In the genomic region with DNA sequence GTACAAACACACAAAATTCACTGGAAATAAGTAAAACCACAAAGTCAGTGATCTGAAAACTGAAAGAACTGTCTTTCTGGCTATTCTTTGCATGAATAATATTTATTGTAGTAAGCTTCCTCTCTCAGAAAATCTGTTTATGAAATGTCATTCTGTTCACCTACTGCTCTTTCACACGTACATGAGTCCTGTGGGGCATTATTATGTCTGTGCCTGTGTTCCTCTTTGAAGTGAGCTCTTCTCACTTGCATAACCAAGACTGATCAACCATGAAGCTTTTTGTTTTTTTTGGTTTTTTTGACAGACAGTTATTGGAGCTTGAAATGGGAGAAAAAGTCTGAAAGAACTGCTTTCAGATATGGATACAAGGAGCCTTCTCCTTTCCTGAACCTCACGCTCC, we compare ENCODE assay signal across 12 cellular contexts.
DNase-seq lines count a peak whose midpoint lies in the region; ATAC-seq and TF ChIP-seq lines count a peak whose summit lies in the region.
"Had no signal": no experiment of that assay in that cellular context is flagged by ENCODE, and none has a peak within 500 bp of the region (broad histone marks: within the 10 kb centered on the region; RNA-seq: fewer than 3 reads in every experiment).

No MANE protein-coding gene starts in this region.

- H3K4me3 ChIP-seq in OCI-LY7 (ENCODE audit: low read depth, low read length, poor library complexity, severe bottlenecking) (peak overlapping the region; percentile 6), heart right ventricle (no peak overlapping the region)
- H3K4me3 ChIP-seq: K562 had no signal

- peak overlapping the region; percentile 68 for H3K27ac ChIP-seq in OCI-LY7 (ENCODE audit: low read depth, low read length, poor library complexity, severe bottlenecking)
- H3K27ac ChIP-seq in heart right ventricle = no peak overlapping the region
- H3K27ac ChIP-seq: C4-2B had no signal

- POLR2A ChIA-PET in OCI-LY7 (lab: Charles Lee) = interaction anchor here (1.1 kb wide), 1 partner anchor 11 kb away, joined by 4 read pairs; no protein-coding TSS in a partner anchor

- TF ChIP-seq CTCF in OCI-LY7 (conservative IDR thresholded peaks at IDR 0.05; ENCODE audit: low read length) = no peak
- no peak for TF ChIP-seq CTCF in heart right ventricle (IDR thresholded peaks at IDR 0.05)

- 69 to 80% methylated on average over 2 of the region's 2 CpGs for WGBS in heart right ventricle, 2 donors

- H3K36me3 ChIP-seq in OCI-LY7 (ENCODE audit: insufficient read depth, low read length) (no peaks in the 10 kb centered on the region), heart right ventricle (no peaks in the 10 kb centered on the region)

- H3K4me2 ChIP-seq in OCI-LY7 (ENCODE audit: low read length) = peak overlapping the region; percentile 68

- H3K27me3 ChIP-seq in heart right ventricle = no peaks in the 10 kb centered on the region

- H4K20me1 ChIP-seq in OCI-LY7 (ENCODE audit: insufficient read depth, low read length) = no peaks in the 10 kb centered on the region

- H3K9me3 ChIP-seq in OCI-LY7 (ENCODE audit: low read length) = no peaks in the 10 kb centered on the region
- H3K9me3 ChIP-seq in heart right ventricle = no peaks in the 10 kb centered on the region

- H2AFZ ChIP-seq in OCI-LY7 (ENCODE audit: low read length) = peak overlapping the region; percentile 51; the same call in 1 of the 2 replicates

- intact Hi-C loops in OCI-LY7 (cut with micrococcal nuclease; ENCODE audit: unreplicated experiment) (no loop called here), heart right ventricle (cut with DNase I) (no loop called here)

- ATAC-seq in GM19372 (IDR thresholded peaks at IDR 0.05; ENCODE audit: low read depth, unreplicated experiment) = peak; percentile 86
- peak; percentile 90 for ATAC-seq in HG02943 (IDR thresholded peaks at IDR 0.05; ENCODE audit: low read depth, unreplicated experiment)
- ATAC-seq in heart right ventricle = no peak
- ATAC-seq: K562 had no signal

- BruUV-seq in OCI-LY7 (replicated peaks; lab: Mats Ljungman, UMichigan) = no TSS peak

- CTCF ChIA-PET in OCI-LY7 (lab: Charles Lee; ENCODE audit: unreplicated experiment) = no interaction called here

- no peaks in the 10 kb centered on the region for H3K9me2 ChIP-seq in OCI-LY7 (ENCODE audit: insufficient read depth, low read length)

- DNase-seq in GDM1 (lab: John Stamatoyannopoulos, UW) (peak; percentile 16), OCI-LY7 (ENCODE audit: low spot score) (peak; percentile 77), HUDEP-2 (lab: John Stamatoyannopoulos, UW; ENCODE audit: unreplicated experiment in 76 of 76) (no peak), NCI-H187 (lab: John Stamatoyannopoulos, UW) (no peak), heart right ventricle (no peak), NCI-H2029 treated with DMSO at 0.1 percent for 48 hours (lab: John Stamatoyannopoulos, UW) (no peak)
- DNase-seq: NCI-H524, SW 1271 had no signal

- no peaks in the 10 kb centered on the region for H3K79me2 ChIP-seq in OCI-LY7 (ENCODE audit: insufficient read depth, low read depth, low read length)

- H3K4me1 ChIP-seq in OCI-LY7 (ENCODE audit: insufficient read depth, low read length, poor library complexity, severe bottlenecking) (peaks cover 59% of the 10 kb centered on the region), heart right ventricle (no peaks in the 10 kb centered on the region)

Comparison
In these comparisons a context has a peak if more than half of its experiments do, and no peak if none do; other contexts are left out.
1. DNase-seq: peak in GDM1 (single experiment) and OCI-LY7 (single experiment); none in HUDEP-2 (0 of 76), NCI-H187 (0 of 2), heart right ventricle (0 of 2) and NCI-H2029 treated with DMSO at 0.1 percent for 48 hours (single experiment).
2. ATAC-seq: peak in GM19372 (single experiment) and HG02943 (single experiment); none in heart right ventricle (0 of 8).